ENCODE assay signal across 1 cellular context in the genomic region with DNA sequence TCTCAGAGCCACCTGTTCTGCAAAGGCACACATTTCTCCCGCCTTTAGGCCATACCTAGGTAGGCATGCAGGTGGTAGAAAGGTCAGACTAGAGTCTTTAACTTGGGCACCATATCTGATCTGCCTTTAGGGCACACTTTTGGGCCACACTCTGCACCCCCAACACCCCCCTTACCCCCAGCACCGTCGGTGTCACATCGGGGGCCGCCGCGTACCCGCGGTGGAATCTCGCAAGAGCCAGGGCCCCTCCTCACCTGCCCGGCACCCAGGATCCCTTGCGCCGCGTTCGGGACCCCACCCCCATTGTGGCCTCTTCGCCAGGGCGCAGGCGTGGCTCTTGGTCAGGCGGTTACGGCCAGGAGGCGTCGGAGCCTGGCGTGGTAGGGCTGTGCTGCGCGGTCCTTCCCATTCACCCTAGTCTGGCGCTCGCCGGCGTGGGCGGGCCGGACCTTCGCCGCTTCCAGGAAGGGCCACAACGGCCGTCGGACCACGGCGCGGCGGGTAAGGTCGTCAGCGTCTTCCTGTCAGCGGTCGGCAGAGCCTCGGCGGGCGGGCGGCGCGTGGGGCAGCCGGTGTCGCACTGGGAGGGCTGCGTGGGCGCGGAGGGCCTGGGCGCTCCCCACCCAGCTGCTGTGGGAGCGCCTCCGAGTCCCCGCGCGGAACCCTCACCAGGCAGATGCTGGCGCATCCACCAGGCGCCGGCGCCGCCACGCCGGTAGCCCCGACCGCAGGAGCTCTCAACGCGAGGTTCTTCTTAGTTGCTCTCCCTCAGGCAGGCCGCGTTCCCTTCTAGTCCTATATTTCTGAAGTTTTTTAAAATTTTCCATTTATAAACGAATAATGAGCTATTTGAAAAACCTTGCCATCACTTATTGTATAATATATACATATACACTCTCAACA.
TF ChIP-seq lines count a peak whose summit lies in the region.

DNAH14 (plus strand) TSS at position 341 of the 903 bp plus-strand sequence. CDS start 23,028 bp downstream, outside the sequence.

TF ChIP-seq in K562, 482 proteins besides CTCF, POLR2A, EP300 and RAD21 (continued from another document and continues in another):
- TF ChIP-seq ZNF175 (CRISPR knock-in tag; IDR thresholded peaks at IDR 0.05; ENCODE audit: low read depth), result no peak
- TF ChIP-seq MXD1 (CRISPR knock-in tag; IDR thresholded peaks at IDR 0.05; ENCODE audit: borderline replicate concordance, poor library complexity, severe bottlenecking), result no peak
- TF ChIP-seq, protein P1, sequence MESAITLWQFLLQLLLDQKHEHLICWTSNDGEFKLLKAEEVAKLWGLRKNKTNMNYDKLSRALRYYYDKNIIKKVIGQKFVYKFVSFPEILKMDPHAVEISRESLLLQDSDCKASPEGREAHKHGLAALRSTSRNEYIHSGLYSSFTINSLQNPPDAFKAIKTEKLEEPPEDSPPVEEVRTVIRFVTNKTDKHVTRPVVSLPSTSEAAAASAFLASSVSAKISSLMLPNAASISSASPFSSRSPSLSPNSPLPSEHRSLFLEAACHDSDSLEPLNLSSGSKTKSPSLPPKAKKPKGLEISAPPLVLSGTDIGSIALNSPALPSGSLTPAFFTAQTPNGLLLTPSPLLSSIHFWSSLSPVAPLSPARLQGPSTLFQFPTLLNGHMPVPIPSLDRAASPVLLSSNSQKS (CRISPR knock-in tag; IDR thresholded peaks at IDR 0.05), result no peak
- TF ChIP-seq ZFP91 (CRISPR knock-in tag; IDR thresholded peaks at IDR 0.05), result no peak
- peak; percentile 77 for TF ChIP-seq GABPA (tag; conservative IDR thresholded peaks at IDR 0.05; ENCODE audit: low read depth)
- TF ChIP-seq TAL1 (IDR thresholded peaks at IDR 0.05), result no peak
- TF ChIP-seq RFX7 (CRISPR knock-in tag; IDR thresholded peaks at IDR 0.05), result peak; percentile 34; the same call in 1 of the 2 replicates
- peak; percentile 40; the same call in 1 of the 2 replicates for TF ChIP-seq JUN (IDR thresholded peaks at IDR 0.05; ENCODE audit: borderline replicate concordance, low read depth, low read length)
- peak; percentile 77; the same call in 1 of the 2 replicates for TF ChIP-seq JUN (CRISPR knock-in tag; IDR thresholded peaks at IDR 0.05; ENCODE audit: borderline replicate concordance)
- no peak for TF ChIP-seq PPARD (CRISPR knock-in tag; IDR thresholded peaks at IDR 0.05)
- TF ChIP-seq, protein P2, sequence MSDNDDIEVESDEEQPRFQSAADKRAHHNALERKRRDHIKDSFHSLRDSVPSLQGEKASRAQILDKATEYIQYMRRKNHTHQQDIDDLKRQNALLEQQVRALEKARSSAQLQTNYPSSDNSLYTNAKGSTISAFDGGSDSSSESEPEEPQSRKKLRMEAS (CRISPR knock-in tag; IDR thresholded peaks at IDR 0.05), result peak; percentile 95
- TF ChIP-seq SRSF3 (IDR thresholded peaks at IDR 0.05; ENCODE audit: insufficient read depth, low read length), result no peak
- peak; percentile 83; the same call in 1 of the 2 replicates for TF ChIP-seq AFF4 (CRISPR knock-in tag; IDR thresholded peaks at IDR 0.05)
- 0 out of 2 replicates have a peak, but pooled peaks have one; percentile 36 for TF ChIP-seq ZNF589 (CRISPR knock-in tag; IDR thresholded peaks at IDR 0.05; ENCODE audit: low read depth)
- TF ChIP-seq ARNT (IDR thresholded peaks at IDR 0.05), result no peak
- no peak for TF ChIP-seq ZNF398 (CRISPR knock-in tag; IDR thresholded peaks at IDR 0.05)
- TF ChIP-seq FOXA3 (CRISPR knock-in tag; conservative IDR thresholded peaks at IDR 0.05 in 1 of 2, IDR thresholded peaks at IDR 0.05 in 1 of 2), result 0 out of 4 replicates have a peak, but pooled peaks of 1 of the 2 experiments have one; percentile 29
- TF ChIP-seq, protein P3, sequence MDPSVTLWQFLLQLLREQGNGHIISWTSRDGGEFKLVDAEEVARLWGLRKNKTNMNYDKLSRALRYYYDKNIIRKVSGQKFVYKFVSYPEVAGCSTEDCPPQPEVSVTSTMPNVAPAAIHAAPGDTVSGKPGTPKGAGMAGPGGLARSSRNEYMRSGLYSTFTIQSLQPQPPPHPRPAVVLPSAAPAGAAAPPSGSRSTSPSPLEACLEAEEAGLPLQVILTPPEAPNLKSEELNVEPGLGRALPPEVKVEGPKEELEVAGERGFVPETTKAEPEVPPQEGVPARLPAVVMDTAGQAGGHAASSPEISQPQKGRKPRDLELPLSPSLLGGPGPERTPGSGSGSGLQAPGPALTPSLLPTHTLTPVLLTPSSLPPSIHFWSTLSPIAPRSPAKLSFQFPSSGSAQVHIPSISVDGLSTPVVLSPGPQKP (CRISPR knock-in tag; IDR thresholded peaks at IDR 0.05), result no peak
- TF ChIP-seq CBX3 (IDR thresholded peaks at IDR 0.05; ENCODE audit: borderline replicate concordance in 1 of 2, low read length in 2 of 2), result peak in 1 of 2 experiments; percentile 88; a peak in 1 of 3 replicates
- TF ChIP-seq TSC22D4 (tag; IDR thresholded peaks at IDR 0.05), result no peak
- TF ChIP-seq, protein P4, sequence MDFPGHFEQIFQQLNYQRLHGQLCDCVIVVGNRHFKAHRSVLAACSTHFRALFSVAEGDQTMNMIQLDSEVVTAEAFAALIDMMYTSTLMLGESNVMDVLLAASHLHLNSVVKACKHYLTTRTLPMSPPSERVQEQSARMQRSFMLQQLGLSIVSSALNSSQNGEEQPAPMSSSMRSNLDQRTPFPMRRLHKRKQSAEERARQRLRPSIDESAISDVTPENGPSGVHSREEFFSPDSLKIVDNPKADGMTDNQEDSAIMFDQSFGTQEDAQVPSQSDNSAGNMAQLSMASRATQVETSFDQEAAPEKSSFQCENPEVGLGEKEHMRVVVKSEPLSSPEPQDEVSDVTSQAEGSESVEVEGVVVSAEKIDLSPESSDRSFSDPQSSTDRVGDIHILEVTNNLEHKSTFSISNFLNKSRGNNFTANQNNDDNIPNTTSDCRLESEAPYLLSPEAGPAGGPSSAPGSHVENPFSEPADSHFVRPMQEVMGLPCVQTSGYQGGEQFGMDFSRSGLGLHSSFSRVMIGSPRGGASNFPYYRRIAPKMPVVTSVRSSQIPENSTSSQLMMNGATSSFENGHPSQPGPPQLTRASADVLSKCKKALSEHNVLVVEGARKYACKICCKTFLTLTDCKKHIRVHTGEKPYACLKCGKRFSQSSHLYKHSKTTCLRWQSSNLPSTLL (IDR thresholded peaks at IDR 0.05), result no peak
- TF ChIP-seq MTA1 (IDR thresholded peaks at IDR 0.05; ENCODE audit: borderline replicate concordance), result no peak
- TF ChIP-seq, protein P5, sequence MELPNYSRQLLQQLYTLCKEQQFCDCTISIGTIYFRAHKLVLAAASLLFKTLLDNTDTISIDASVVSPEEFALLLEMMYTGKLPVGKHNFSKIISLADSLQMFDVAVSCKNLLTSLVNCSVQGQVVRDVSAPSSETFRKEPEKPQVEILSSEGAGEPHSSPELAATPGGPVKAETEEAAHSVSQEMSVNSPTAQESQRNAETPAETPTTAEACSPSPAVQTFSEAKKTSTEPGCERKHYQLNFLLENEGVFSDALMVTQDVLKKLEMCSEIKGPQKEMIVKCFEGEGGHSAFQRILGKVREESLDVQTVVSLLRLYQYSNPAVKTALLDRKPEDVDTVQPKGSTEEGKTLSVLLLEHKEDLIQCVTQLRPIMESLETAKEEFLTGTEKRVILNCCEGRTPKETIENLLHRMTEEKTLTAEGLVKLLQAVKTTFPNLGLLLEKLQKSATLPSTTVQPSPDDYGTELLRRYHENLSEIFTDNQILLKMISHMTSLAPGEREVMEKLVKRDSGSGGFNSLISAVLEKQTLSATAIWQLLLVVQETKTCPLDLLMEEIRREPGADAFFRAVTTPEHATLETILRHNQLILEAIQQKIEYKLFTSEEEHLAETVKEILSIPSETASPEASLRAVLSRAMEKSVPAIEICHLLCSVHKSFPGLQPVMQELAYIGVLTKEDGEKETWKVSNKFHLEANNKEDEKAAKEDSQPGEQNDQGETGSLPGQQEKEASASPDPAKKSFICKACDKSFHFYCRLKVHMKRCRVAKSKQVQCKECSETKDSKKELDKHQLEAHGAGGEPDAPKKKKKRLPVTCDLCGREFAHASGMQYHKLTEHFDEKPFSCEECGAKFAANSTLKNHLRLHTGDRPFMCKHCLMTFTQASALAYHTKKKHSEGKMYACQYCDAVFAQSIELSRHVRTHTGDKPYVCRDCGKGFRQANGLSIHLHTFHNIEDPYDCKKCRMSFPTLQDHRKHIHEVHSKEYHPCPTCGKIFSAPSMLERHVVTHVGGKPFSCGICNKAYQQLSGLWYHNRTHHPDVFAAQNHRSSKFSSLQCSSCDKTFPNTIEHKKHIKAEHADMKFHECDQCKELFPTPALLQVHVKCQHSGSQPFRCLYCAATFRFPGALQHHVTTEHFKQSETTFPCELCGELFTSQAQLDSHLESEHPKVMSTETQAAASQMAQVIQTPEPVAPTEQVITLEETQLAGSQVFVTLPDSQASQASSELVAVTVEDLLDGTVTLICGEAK (IDR thresholded peaks at IDR 0.05), result peak; percentile 78
- TF ChIP-seq, protein P5 (CRISPR knock-in tag; IDR thresholded peaks at IDR 0.05), result 0 out of 2 replicates have a peak, but pooled peaks have one; percentile 48
- TF ChIP-seq HCFC1 (IDR thresholded peaks at IDR 0.05; ENCODE audit: low read depth, low read length), result peak; percentile 50
- TF ChIP-seq HNRNPLL (IDR thresholded peaks at IDR 0.05; ENCODE audit: low read depth, low read length, poor library complexity, severe bottlenecking), result peak; percentile 81
- peak; percentile 70 for TF ChIP-seq ATF7 (IDR thresholded peaks at IDR 0.05)
